Comparison of ENCODE assay signal across 1 cellular context in the genomic region with DNA sequence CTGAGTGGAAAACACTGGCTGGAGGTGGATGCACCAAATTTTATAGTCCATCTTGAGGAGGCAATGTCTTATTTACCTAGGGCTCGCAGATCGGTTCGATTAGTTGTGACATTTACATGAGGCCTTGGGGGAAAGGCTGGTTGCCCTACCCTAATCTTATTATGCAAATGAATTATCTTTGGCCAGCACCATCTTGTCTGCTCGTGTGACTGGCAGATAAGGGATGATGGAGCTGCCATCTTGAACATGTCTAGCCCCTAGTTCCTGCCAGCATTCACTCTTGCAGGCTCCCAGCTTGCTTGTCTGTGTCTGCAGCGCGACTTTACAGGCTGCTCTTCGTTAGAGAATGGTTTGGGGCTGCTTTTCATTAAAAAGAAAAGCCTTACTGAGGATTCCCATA.
TF ChIP-seq lines count a peak whose summit lies in the region.

No MANE protein-coding gene starts in this region.

TF ChIP-seq in K562, 482 proteins besides CTCF, POLR2A, EP300 and RAD21 (continued from another document and continues in another):
- TF ChIP-seq, protein P1, sequence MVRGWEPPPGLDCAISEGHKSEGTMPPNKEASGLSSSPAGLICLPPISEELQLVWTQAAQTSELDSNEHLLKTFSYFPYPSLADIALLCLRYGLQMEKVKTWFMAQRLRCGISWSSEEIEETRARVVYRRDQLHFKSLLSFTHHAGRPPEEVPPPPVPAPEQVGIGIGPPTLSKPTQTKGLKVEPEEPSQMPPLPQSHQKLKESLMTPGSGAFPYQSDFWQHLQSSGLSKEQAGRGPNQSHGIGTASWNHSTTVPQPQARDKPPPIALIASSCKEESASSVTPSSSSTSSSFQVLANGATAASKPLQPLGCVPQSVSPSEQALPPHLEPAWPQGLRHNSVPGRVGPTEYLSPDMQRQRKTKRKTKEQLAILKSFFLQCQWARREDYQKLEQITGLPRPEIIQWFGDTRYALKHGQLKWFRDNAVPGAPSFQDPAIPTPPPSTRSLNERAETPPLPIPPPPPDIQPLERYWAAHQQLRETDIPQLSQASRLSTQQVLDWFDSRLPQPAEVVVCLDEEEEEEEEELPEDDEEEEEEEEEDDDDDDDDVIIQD (CRISPR knock-in tag; IDR thresholded peaks at IDR 0.05), result no peak
- 0 out of 4 replicates have a peak, but pooled peaks of 1 of the 2 experiments have one; percentile 14 for TF ChIP-seq FOXA3 (CRISPR knock-in tag; conservative IDR thresholded peaks at IDR 0.05 in 1 of 2, IDR thresholded peaks at IDR 0.05 in 1 of 2)
- peak; percentile 65 for TF ChIP-seq CBFA2T2 (conservative IDR thresholded peaks at IDR 0.05)
- TF ChIP-seq NFE2 (IDR thresholded peaks at IDR 0.05; ENCODE audit: low read depth), result no peak
- peak; percentile 37; the same call in 1 of the 2 replicates for TF ChIP-seq POLR2AphosphoS5 (IDR thresholded peaks at IDR 0.05; ENCODE audit: control insufficient read depth, insufficient read depth, low read depth, low read length)
- TF ChIP-seq YY1 (IDR thresholded peaks at IDR 0.05; ENCODE audit: borderline replicate concordance in 1 of 3, control insufficient read depth in 1 of 3, extremely low read depth in 1 of 3, insufficient read depth in 3 of 3, insufficient read length in 1 of 3, insufficient replicate concordance in 2 of 3, low read depth in 1 of 3, low read length in 2 of 3), result peak in 1 of 3 experiments; percentile 61
- no peak for TF ChIP-seq TCF15 (CRISPR knock-in tag; IDR thresholded peaks at IDR 0.05)
- TF ChIP-seq STAT5A (IDR thresholded peaks at IDR 0.05; ENCODE audit: borderline replicate concordance, low read length), result peak; percentile 55; the same call in 1 of the 2 replicates
- peak; percentile 56 for TF ChIP-seq TCF3 (CRISPR knock-in tag; IDR thresholded peaks at IDR 0.05)
- TF ChIP-seq HNRNPH1 (optimal IDR thresholded peaks at IDR 0.05; ENCODE audit: low read depth, low read length), result no peak
- no peak for TF ChIP-seq MCM5 (IDR thresholded peaks at IDR 0.05; ENCODE audit: low read depth)
- no peak for TF ChIP-seq RBM15 (IDR thresholded peaks at IDR 0.05; ENCODE audit: insufficient read depth, low read length)
- no peak for TF ChIP-seq HMBOX1 (IDR thresholded peaks at IDR 0.05)
- no peak for TF ChIP-seq LARP7 (IDR thresholded peaks at IDR 0.05)
- no peak for TF ChIP-seq SIRT6 (IDR thresholded peaks at IDR 0.05; ENCODE audit: low read depth, low read length)
- TF ChIP-seq TOE1 (IDR thresholded peaks at IDR 0.05; ENCODE audit: borderline replicate concordance), result no peak
- no peak for TF ChIP-seq TOE1 (CRISPR knock-in tag; IDR thresholded peaks at IDR 0.05; ENCODE audit: borderline replicate concordance, low read depth)
- TF ChIP-seq HSF4 (CRISPR knock-in tag; IDR thresholded peaks at IDR 0.05; ENCODE audit: borderline replicate concordance), result no peak
- TF ChIP-seq TEAD4 (IDR thresholded peaks at IDR 0.05; ENCODE audit: low read length), result peak; percentile 80
- TF ChIP-seq TEAD4 (CRISPR knock-in tag; IDR thresholded peaks at IDR 0.05; ENCODE audit: borderline replicate concordance), result no peak
- TF ChIP-seq, protein P2, sequence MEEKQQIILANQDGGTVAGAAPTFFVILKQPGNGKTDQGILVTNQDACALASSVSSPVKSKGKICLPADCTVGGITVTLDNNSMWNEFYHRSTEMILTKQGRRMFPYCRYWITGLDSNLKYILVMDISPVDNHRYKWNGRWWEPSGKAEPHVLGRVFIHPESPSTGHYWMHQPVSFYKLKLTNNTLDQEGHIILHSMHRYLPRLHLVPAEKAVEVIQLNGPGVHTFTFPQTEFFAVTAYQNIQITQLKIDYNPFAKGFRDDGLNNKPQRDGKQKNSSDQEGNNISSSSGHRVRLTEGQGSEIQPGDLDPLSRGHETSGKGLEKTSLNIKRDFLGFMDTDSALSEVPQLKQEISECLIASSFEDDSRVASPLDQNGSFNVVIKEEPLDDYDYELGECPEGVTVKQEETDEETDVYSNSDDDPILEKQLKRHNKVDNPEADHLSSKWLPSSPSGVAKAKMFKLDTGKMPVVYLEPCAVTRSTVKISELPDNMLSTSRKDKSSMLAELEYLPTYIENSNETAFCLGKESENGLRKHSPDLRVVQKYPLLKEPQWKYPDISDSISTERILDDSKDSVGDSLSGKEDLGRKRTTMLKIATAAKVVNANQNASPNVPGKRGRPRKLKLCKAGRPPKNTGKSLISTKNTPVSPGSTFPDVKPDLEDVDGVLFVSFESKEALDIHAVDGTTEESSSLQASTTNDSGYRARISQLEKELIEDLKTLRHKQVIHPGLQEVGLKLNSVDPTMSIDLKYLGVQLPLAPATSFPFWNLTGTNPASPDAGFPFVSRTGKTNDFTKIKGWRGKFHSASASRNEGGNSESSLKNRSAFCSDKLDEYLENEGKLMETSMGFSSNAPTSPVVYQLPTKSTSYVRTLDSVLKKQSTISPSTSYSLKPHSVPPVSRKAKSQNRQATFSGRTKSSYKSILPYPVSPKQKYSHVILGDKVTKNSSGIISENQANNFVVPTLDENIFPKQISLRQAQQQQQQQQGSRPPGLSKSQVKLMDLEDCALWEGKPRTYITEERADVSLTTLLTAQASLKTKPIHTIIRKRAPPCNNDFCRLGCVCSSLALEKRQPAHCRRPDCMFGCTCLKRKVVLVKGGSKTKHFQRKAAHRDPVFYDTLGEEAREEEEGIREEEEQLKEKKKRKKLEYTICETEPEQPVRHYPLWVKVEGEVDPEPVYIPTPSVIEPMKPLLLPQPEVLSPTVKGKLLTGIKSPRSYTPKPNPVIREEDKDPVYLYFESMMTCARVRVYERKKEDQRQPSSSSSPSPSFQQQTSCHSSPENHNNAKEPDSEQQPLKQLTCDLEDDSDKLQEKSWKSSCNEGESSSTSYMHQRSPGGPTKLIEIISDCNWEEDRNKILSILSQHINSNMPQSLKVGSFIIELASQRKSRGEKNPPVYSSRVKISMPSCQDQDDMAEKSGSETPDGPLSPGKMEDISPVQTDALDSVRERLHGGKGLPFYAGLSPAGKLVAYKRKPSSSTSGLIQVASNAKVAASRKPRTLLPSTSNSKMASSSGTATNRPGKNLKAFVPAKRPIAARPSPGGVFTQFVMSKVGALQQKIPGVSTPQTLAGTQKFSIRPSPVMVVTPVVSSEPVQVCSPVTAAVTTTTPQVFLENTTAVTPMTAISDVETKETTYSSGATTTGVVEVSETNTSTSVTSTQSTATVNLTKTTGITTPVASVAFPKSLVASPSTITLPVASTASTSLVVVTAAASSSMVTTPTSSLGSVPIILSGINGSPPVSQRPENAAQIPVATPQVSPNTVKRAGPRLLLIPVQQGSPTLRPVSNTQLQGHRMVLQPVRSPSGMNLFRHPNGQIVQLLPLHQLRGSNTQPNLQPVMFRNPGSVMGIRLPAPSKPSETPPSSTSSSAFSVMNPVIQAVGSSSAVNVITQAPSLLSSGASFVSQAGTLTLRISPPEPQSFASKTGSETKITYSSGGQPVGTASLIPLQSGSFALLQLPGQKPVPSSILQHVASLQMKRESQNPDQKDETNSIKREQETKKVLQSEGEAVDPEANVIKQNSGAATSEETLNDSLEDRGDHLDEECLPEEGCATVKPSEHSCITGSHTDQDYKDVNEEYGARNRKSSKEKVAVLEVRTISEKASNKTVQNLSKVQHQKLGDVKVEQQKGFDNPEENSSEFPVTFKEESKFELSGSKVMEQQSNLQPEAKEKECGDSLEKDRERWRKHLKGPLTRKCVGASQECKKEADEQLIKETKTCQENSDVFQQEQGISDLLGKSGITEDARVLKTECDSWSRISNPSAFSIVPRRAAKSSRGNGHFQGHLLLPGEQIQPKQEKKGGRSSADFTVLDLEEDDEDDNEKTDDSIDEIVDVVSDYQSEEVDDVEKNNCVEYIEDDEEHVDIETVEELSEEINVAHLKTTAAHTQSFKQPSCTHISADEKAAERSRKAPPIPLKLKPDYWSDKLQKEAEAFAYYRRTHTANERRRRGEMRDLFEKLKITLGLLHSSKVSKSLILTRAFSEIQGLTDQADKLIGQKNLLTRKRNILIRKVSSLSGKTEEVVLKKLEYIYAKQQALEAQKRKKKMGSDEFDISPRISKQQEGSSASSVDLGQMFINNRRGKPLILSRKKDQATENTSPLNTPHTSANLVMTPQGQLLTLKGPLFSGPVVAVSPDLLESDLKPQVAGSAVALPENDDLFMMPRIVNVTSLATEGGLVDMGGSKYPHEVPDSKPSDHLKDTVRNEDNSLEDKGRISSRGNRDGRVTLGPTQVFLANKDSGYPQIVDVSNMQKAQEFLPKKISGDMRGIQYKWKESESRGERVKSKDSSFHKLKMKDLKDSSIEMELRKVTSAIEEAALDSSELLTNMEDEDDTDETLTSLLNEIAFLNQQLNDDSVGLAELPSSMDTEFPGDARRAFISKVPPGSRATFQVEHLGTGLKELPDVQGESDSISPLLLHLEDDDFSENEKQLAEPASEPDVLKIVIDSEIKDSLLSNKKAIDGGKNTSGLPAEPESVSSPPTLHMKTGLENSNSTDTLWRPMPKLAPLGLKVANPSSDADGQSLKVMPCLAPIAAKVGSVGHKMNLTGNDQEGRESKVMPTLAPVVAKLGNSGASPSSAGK (IDR thresholded peaks at IDR 0.05), result no peak
- TF ChIP-seq, protein P3, sequence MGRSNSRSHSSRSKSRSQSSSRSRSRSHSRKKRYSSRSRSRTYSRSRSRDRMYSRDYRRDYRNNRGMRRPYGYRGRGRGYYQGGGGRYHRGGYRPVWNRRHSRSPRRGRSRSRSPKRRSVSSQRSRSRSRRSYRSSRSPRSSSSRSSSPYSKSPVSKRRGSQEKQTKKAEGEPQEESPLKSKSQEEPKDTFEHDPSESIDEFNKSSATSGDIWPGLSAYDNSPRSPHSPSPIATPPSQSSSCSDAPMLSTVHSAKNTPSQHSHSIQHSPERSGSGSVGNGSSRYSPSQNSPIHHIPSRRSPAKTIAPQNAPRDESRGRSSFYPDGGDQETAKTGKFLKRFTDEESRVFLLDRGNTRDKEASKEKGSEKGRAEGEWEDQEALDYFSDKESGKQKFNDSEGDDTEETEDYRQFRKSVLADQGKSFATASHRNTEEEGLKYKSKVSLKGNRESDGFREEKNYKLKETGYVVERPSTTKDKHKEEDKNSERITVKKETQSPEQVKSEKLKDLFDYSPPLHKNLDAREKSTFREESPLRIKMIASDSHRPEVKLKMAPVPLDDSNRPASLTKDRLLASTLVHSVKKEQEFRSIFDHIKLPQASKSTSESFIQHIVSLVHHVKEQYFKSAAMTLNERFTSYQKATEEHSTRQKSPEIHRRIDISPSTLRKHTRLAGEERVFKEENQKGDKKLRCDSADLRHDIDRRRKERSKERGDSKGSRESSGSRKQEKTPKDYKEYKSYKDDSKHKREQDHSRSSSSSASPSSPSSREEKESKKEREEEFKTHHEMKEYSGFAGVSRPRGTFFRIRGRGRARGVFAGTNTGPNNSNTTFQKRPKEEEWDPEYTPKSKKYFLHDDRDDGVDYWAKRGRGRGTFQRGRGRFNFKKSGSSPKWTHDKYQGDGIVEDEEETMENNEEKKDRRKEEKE (IDR thresholded peaks at IDR 0.05; ENCODE audit: borderline replicate concordance in 1 of 2, control insufficient read depth in 1 of 2, low read depth in 2 of 2, low read length in 1 of 2), result no peak
- TF ChIP-seq HDAC1 (IDR thresholded peaks at IDR 0.05), result no peak
- no peak for TF ChIP-seq GATAD2B (IDR thresholded peaks at IDR 0.05; ENCODE audit: borderline replicate concordance)
- TF ChIP-seq HMGXB4 (CRISPR knock-in tag; IDR thresholded peaks at IDR 0.05), result no peak
- no peak for TF ChIP-seq ZFPM2 (CRISPR knock-in tag; IDR thresholded peaks at IDR 0.05)
- TF ChIP-seq TEAD1 (CRISPR knock-in tag; IDR thresholded peaks at IDR 0.05), result no peak
- no peak for TF ChIP-seq JUNB (CRISPR knock-in tag; conservative IDR thresholded peaks at IDR 0.05)
- no peak for TF ChIP-seq ZNF507 (tag; conservative IDR thresholded peaks at IDR 0.05)
- TF ChIP-seq C11orf30 (IDR thresholded peaks at IDR 0.05; ENCODE audit: low read depth), result no peak
- no peak for TF ChIP-seq PHB (CRISPR knock-in tag; IDR thresholded peaks at IDR 0.05)
- no peak for TF ChIP-seq L3MBTL2 (IDR thresholded peaks at IDR 0.05)
